Comparison of ENCODE assay signal across 39 cellular contexts in genomic region chr4:68082758-68083157, GRCh38. TPM values are rescaled to one million over a fixed set of nuclear protein-coding genes. Genes with fewer than 3 reads are reported as not detected.
"Had no signal": no experiment of that assay in that cellular context is flagged by ENCODE, and none has a peak within 500 bp of the region (broad histone marks: within the 10 kb centered on the region; RNA-seq: fewer than 3 reads in every experiment).

No MANE protein-coding gene starts in this region.

- H3K9me3 Mint-ChIP-seq: activated CD4-positive, alpha-beta memory T cell treated with anti-CD3 and anti-CD28 coated beads, Interleukin-2, amount 10 ng/mL, durations not matched to agents 7 days and 5 days; activated naive CD8-positive, alpha-beta T cell treated with anti-CD3 and anti-CD28 coated beads, Interleukin-2, amount 10 ng/mL, durations not matched to agents 7 days and 5 days had no signal

- H3K27ac ChIP-seq: body of pancreas, brain microvascular endothelial cell, breast epithelium, WERI-Rb-1 had no signal

- H3K27ac Mint-ChIP-seq: activated CD4-positive, alpha-beta memory T cell treated with anti-CD3 and anti-CD28 coated beads, Interleukin-2, amount 10 ng/mL, durations not matched to agents 7 days and 5 days; activated CD4-positive, alpha-beta T cell treated with anti-CD3 and anti-CD28 coated beads for 36 hours; activated CD4-positive, alpha-beta T cell treated with anti-CD3 and anti-CD28 coated beads, Interleukin-2, amount 10 ng/mL, durations not matched to agents 7 days and 5 days; activated CD8-positive, alpha-beta memory T cell treated with anti-CD3 and anti-CD28 coated beads, Interleukin-2, amount 10 ng/mL, durations not matched to agents 7 days and 5 days; activated CD8-positive, alpha-beta T cell treated with anti-CD3 and anti-CD28 coated beads, Interleukin-2, amount 10 ng/mL, durations not matched to agents 7 days and 5 days; activated naive CD4-positive, alpha-beta T cell treated with anti-CD3 and anti-CD28 coated beads, Interleukin-2, amount 10 ng/mL, durations not matched to agents 7 days and 5 days; activated naive CD4-positive, alpha-beta T cell treated with anti-CD3 and anti-CD28 coated beads, Interleukin-2, amount 50 U/mL, for 24 hours; activated naive CD8-positive, alpha-beta T cell; activated naive CD8-positive, alpha-beta T cell treated with anti-CD3 and anti-CD28 coated beads, Interleukin-2, amount 10 ng/mL, durations not matched to agents 7 days and 5 days; activated naive CD8-positive, alpha-beta T cell treated with anti-CD3 and anti-CD28 coated beads, Interleukin-2, amount 50 U/mL, for 24 hours; activated T-cell treated with anti-CD3 and anti-CD28 coated beads, Interleukin-2, amount 50 U/mL, for 24 hours; activated T-helper 2 cell treated with anti-CD3 and anti-CD28 coated beads, Interferon-gamma antibody, Interleukin-2, Interleukin-4, amounts not matched to agents 10 μg/mL and 5 μg/mL and 100 μg/mL, durations not matched to agents 14 hours and 24 hours and 36 hours; T-helper 1 cell treated with Interleukin-12 subunit alpha and Interleukin-12 subunit beta and Interleukin-4 antibody, amounts not matched to agents 30 μg/mL and 1 μg/mL, for 36 hours; T-helper 2 cell treated with Interferon-gamma antibody and Interleukin-4, amounts not matched to agents 5 μg/mL and 100 μg/mL, for 36 hours; WTC11 had no signal

- H3K4me1 Mint-ChIP-seq: activated CD4-positive, alpha-beta memory T cell treated with anti-CD3 and anti-CD28 coated beads, Interleukin-2, amount 10 ng/mL, durations not matched to agents 7 days and 5 days; activated CD4-positive, alpha-beta T cell treated with anti-CD3 and anti-CD28 coated beads for 36 hours; activated CD4-positive, alpha-beta T cell treated with anti-CD3 and anti-CD28 coated beads, Interleukin-2, amount 10 ng/mL, durations not matched to agents 7 days and 5 days; activated CD8-positive, alpha-beta memory T cell treated with anti-CD3 and anti-CD28 coated beads, Interleukin-2, amount 10 ng/mL, durations not matched to agents 7 days and 5 days; activated naive CD4-positive, alpha-beta T cell treated with anti-CD3 and anti-CD28 coated beads, Interleukin-2, amount 10 ng/mL, durations not matched to agents 7 days and 5 days; activated naive CD4-positive, alpha-beta T cell treated with anti-CD3 and anti-CD28 coated beads, Interleukin-2, amount 50 U/mL, for 24 hours; activated naive CD8-positive, alpha-beta T cell treated with anti-CD3 and anti-CD28 coated beads, Interleukin-2, amount 10 ng/mL, durations not matched to agents 7 days and 5 days; activated naive CD8-positive, alpha-beta T cell treated with anti-CD3 and anti-CD28 coated beads, Interleukin-2, amount 50 U/mL, for 24 hours had no signal

- H3K36me3 Mint-ChIP-seq: activated CD8-positive, alpha-beta memory T cell treated with anti-CD3 and anti-CD28 coated beads, Interleukin-2, amount 10 ng/mL, durations not matched to agents 7 days and 5 days; activated naive CD4-positive, alpha-beta T cell treated with anti-CD3 and anti-CD28 coated beads, Interleukin-2, amount 10 ng/mL, durations not matched to agents 7 days and 5 days; activated naive CD4-positive, alpha-beta T cell treated with anti-CD3 and anti-CD28 coated beads, Interleukin-2, amount 50 U/mL, for 24 hours; activated naive CD8-positive, alpha-beta T cell; activated naive CD8-positive, alpha-beta T cell treated with anti-CD3 and anti-CD28 coated beads, Interleukin-2, amount 10 ng/mL, durations not matched to agents 7 days and 5 days had no signal

- H3K4me3 ChIP-seq: body of pancreas, breast epithelium had no signal

- H3K4me1 ChIP-seq: body of pancreas, breast epithelium had no signal

- H3K9me3 ChIP-seq: body of pancreas, breast epithelium had no signal

- DNase-seq: activated CD4-positive, alpha-beta memory T cell treated with anti-CD3 and anti-CD28 coated beads, Interleukin-2, amount 10 ng/mL, durations not matched to agents 7 days and 5 days; activated CD4-positive, alpha-beta T cell treated with anti-CD3 and anti-CD28 coated beads for 1 hour; activated CD4-positive, alpha-beta T cell treated with anti-CD3 and anti-CD28 coated beads for 36 hours; activated CD4-positive, alpha-beta T cell treated with anti-CD3 and anti-CD28 coated beads for 48 hours; activated CD4-positive, alpha-beta T cell treated with anti-CD3 and anti-CD28 coated beads, Interleukin-2, amount 10 ng/mL, durations not matched to agents 7 days and 5 days; activated CD4-positive, alpha-beta T cell treated with anti-CD3 and anti-CD28 coated beads, Interleukin-2, amount 50 U/mL, for 48 hours; activated CD4-positive, CD25-positive, alpha-beta regulatory T cell; activated CD8-positive, alpha-beta memory T cell treated with anti-CD3 and anti-CD28 coated beads for 24 hours; activated CD8-positive, alpha-beta memory T cell treated with anti-CD3 and anti-CD28 coated beads, Interleukin-2, amount 10 ng/mL, durations not matched to agents 7 days and 5 days; activated CD8-positive, alpha-beta memory T cell treated with anti-CD3 and anti-CD28 coated beads, Interleukin-2, amount 50 U/mL, for 48 hours; activated CD8-positive, alpha-beta T cell treated with anti-CD3 and anti-CD28 coated beads, Interleukin-2, amount 10 ng/mL, durations not matched to agents 7 days and 5 days; activated effector memory CD4-positive, alpha-beta T cell treated with Interleukin-2 at 50 U/mL for 16 hours; activated gamma-delta T cell; activated naive CD4-positive, alpha-beta T cell treated with anti-CD3 and anti-CD28 coated beads, Interleukin-2, amount 10 ng/mL, durations not matched to agents 7 days and 5 days; activated naive CD4-positive, alpha-beta T cell treated with Interleukin-2 at 50 U/mL for 16 hours; activated naive CD8-positive, alpha-beta T cell treated with anti-CD3 and anti-CD28 coated beads, Interleukin-2, amount 10 ng/mL, durations not matched to agents 7 days and 5 days; activated naive CD8-positive, alpha-beta T cell treated with anti-CD3 and anti-CD28 coated beads, Interleukin-2, amount 50 U/mL, for 24 hours; activated T-cell treated with anti-CD3 and anti-CD28 coated beads, Interleukin-2, amount 50 U/mL, for 24 hours; activated T-cell treated with anti-CD3 and anti-CD28 coated beads, Interleukin-2, amount 50 U/mL, for 48 hours; amygdala; anterior cingulate cortex; body of pancreas; brain microvascular endothelial cell; central memory CD4-positive, alpha-beta T cell; SW 1271; T-helper 1 cell; T-helper 2 cell; T-helper 9 cell; WERI-Rb-1 had no signal

- H3K36me3 ChIP-seq: brain microvascular endothelial cell, breast epithelium, WERI-Rb-1 had no signal

- ATAC-seq: activated CD4-positive, alpha-beta T cell treated with anti-CD3 and anti-CD28 coated beads for 36 hours; activated CD4-positive, CD25-positive, alpha-beta regulatory T cell treated with anti-CD3 and anti-CD28 coated beads, Interleukin-2, amount 50 U/mL, for 24 hours; activated CD8-positive, alpha-beta memory T cell treated with anti-CD3 and anti-CD28 coated beads, Interleukin-2, amount 10 ng/mL, durations not matched to agents 7 days and 5 days; activated CD8-positive, alpha-beta T cell treated with anti-CD3 and anti-CD28 coated beads, Interleukin-2, amount 10 ng/mL, durations not matched to agents 7 days and 5 days; activated naive CD8-positive, alpha-beta T cell treated with anti-CD3 and anti-CD28 coated beads, Interleukin-2, amount 50 U/mL, for 24 hours; body of pancreas; WTC11 had no signal

- H3K4me3 Mint-ChIP-seq: activated CD4-positive, alpha-beta memory T cell treated with anti-CD3 and anti-CD28 coated beads, Interleukin-2, amount 10 ng/mL, durations not matched to agents 7 days and 5 days; activated CD4-positive, alpha-beta T cell treated with anti-CD3 and anti-CD28 coated beads for 36 hours; activated CD4-positive, alpha-beta T cell treated with anti-CD3 and anti-CD28 coated beads, Interleukin-2, amount 10 ng/mL, durations not matched to agents 7 days and 5 days; activated CD8-positive, alpha-beta memory T cell treated with anti-CD3 and anti-CD28 coated beads, Interleukin-2, amount 10 ng/mL, durations not matched to agents 7 days and 5 days; activated CD8-positive, alpha-beta T cell treated with anti-CD3 and anti-CD28 coated beads, Interleukin-2, amount 10 ng/mL, durations not matched to agents 7 days and 5 days; activated naive CD4-positive, alpha-beta T cell treated with anti-CD3 and anti-CD28 coated beads, Interleukin-2, amount 10 ng/mL, durations not matched to agents 7 days and 5 days; activated naive CD4-positive, alpha-beta T cell treated with anti-CD3 and anti-CD28 coated beads, Interleukin-2, amount 50 U/mL, for 24 hours; activated naive CD8-positive, alpha-beta T cell; activated naive CD8-positive, alpha-beta T cell treated with anti-CD3 and anti-CD28 coated beads, Interleukin-2, amount 10 ng/mL, durations not matched to agents 7 days and 5 days; activated naive CD8-positive, alpha-beta T cell treated with anti-CD3 and anti-CD28 coated beads, Interleukin-2, amount 50 U/mL, for 24 hours; activated T-cell treated with anti-CD3 and anti-CD28 coated beads, Interleukin-2, amount 50 U/mL, for 24 hours; T-helper 1 cell treated with Interleukin-12 subunit alpha and Interleukin-12 subunit beta and Interleukin-4 antibody, amounts not matched to agents 30 μg/mL and 1 μg/mL, for 36 hours; T-helper 2 cell treated with Interferon-gamma antibody and Interleukin-4, amounts not matched to agents 5 μg/mL and 100 μg/mL, for 36 hours; WTC11 had no signal

- H3K27me3 ChIP-seq: body of pancreas, brain microvascular endothelial cell, breast epithelium had no signal

- H3K27me3 Mint-ChIP-seq: activated CD4-positive, alpha-beta memory T cell treated with anti-CD3 and anti-CD28 coated beads, Interleukin-2, amount 10 ng/mL, durations not matched to agents 7 days and 5 days; activated CD4-positive, alpha-beta T cell treated with anti-CD3 and anti-CD28 coated beads, Interleukin-2, amount 10 ng/mL, durations not matched to agents 7 days and 5 days; activated CD8-positive, alpha-beta memory T cell treated with anti-CD3 and anti-CD28 coated beads, Interleukin-2, amount 10 ng/mL, durations not matched to agents 7 days and 5 days; activated naive CD4-positive, alpha-beta T cell treated with anti-CD3 and anti-CD28 coated beads, Interleukin-2, amount 10 ng/mL, durations not matched to agents 7 days and 5 days; activated naive CD8-positive, alpha-beta T cell treated with anti-CD3 and anti-CD28 coated beads, Interleukin-2, amount 50 U/mL, for 24 hours; activated T-cell treated with anti-CD3 and anti-CD28 coated beads, Interleukin-2, amount 50 U/mL, for 24 hours had no signal

RNA-seq across cellular contexts. Expression of gene TMPRSS11F, which starts 46.9 kb away (rescaled TPM):
- total RNA-seq: activated CD4-positive, alpha-beta memory T cell treated with anti-CD3 and anti-CD28 coated beads, Interleukin-2, amount 10 ng/mL, durations not matched to agents 7 days and 5 days; activated CD4-positive, alpha-beta T cell treated with anti-CD3 and anti-CD28 coated beads for 36 hours; activated CD4-positive, alpha-beta T cell treated with anti-CD3 and anti-CD28 coated beads, Interleukin-2, amount 10 ng/mL, durations not matched to agents 7 days and 5 days; activated CD8-positive, alpha-beta memory T cell treated with anti-CD3 and anti-CD28 coated beads, Interleukin-2, amount 10 ng/mL, durations not matched to agents 7 days and 5 days; activated CD8-positive, alpha-beta T cell treated with anti-CD3 and anti-CD28 coated beads, Interleukin-2, amount 10 ng/mL, durations not matched to agents 7 days and 5 days; activated naive CD8-positive, alpha-beta T cell treated with anti-CD3 and anti-CD28 coated beads, Interleukin-2, amount 10 ng/mL, durations not matched to agents 7 days and 5 days; activated T-helper 2 cell treated with anti-CD3 and anti-CD28 coated beads, Interferon-gamma antibody, Interleukin-2, Interleukin-4, amounts not matched to agents 10 μg/mL and 5 μg/mL and 100 μg/mL, durations not matched to agents 14 hours and 24 hours and 36 hours; body of pancreas; breast epithelium; cardiac septum; WTC11 had no signal
- polyA plus RNA-seq: adipose tissue had no signal
